In genomic region chr6:111852704-111853103, GRCh38 we compare ENCODE assay signal across 14 cellular contexts. TPM values are rescaled to one million over a fixed set of nuclear protein-coding genes. Genes with fewer than 3 reads are reported as not detected.
DNase-seq lines count a peak whose midpoint lies in the region; ATAC-seq and TF ChIP-seq lines count a peak whose summit lies in the region.
"Had no signal": no experiment of that assay in that cellular context is flagged by ENCODE, and none has a peak within 500 bp of the region (broad histone marks: within the 10 kb centered on the region; RNA-seq: fewer than 3 reads in every experiment).

No MANE protein-coding gene starts in this region.

- ATAC-seq in GM21737 (IDR thresholded peaks at IDR 0.05; ENCODE audit: unreplicated experiment) (no peak), HG02588 (IDR thresholded peaks at IDR 0.05; ENCODE audit: unreplicated experiment) (no peak)

- H3K9me3 Mint-ChIP-seq in activated naive CD4-positive, alpha-beta T cell treated with anti-CD3 and anti-CD28 coated beads for 36 hours: no peaks in the 10 kb centered on the region
- H3K9me3 Mint-ChIP-seq: activated naive CD8-positive, alpha-beta T cell treated with anti-CD3 and anti-CD28 coated beads, Interleukin-2, amount 10 ng/mL, durations not matched to agents 7 days and 5 days; endodermal cell had no signal

- H2AFZ ChIP-seq in smooth muscle cell (ENCODE audit: low read depth): no peak overlapping the region

- H3K27me3 ChIP-seq in smooth muscle cell (ENCODE audit: low read depth): no peaks in the 10 kb centered on the region

- peaks cover 19% of the 10 kb centered on the region for H3K4me1 ChIP-seq in smooth muscle cell (ENCODE audit: low read depth)

- peak overlapping the region; percentile 15 for H3K4me2 ChIP-seq in smooth muscle cell

- H4K20me1 ChIP-seq in smooth muscle cell (ENCODE audit: low read depth): peaks cover 93% of the 10 kb centered on the region

- H3K27me3 Mint-ChIP-seq in activated naive CD4-positive, alpha-beta T cell treated with anti-CD3 and anti-CD28 coated beads for 36 hours (ENCODE audit: low read depth): no peaks in the 10 kb centered on the region
- H3K27me3 Mint-ChIP-seq: activated naive CD8-positive, alpha-beta T cell treated with anti-CD3 and anti-CD28 coated beads, Interleukin-2, amount 10 ng/mL, durations not matched to agents 7 days and 5 days had no signal

- no peaks in the 10 kb centered on the region for H3K36me3 ChIP-seq in smooth muscle cell (ENCODE audit: low read depth)

- no peak overlapping the region for H3K4me3 ChIP-seq in smooth muscle cell

- H3K4me3 Mint-ChIP-seq in activated naive CD4-positive, alpha-beta T cell treated with anti-CD3 and anti-CD28 coated beads for 36 hours: no peak overlapping the region
- H3K4me3 Mint-ChIP-seq: activated naive CD8-positive, alpha-beta T cell treated with anti-CD3 and anti-CD28 coated beads, Interleukin-2, amount 10 ng/mL, durations not matched to agents 7 days and 5 days; endodermal cell had no signal

- peak overlapping the region; percentile 25 for H3K27ac Mint-ChIP-seq in activated naive CD4-positive, alpha-beta T cell treated with anti-CD3 and anti-CD28 coated beads for 36 hours
- H3K27ac Mint-ChIP-seq: activated naive CD8-positive, alpha-beta T cell treated with anti-CD3 and anti-CD28 coated beads, Interleukin-2, amount 10 ng/mL, durations not matched to agents 7 days and 5 days; endodermal cell had no signal

- no peaks in the 10 kb centered on the region for H3K9me3 ChIP-seq in smooth muscle cell (replicated peaks; ENCODE audit: low read depth)

- H3K9ac ChIP-seq in smooth muscle cell (ENCODE audit: low read depth): no peak overlapping the region

- no peak for DNase-seq in activated naive CD4-positive, alpha-beta T cell treated with anti-CD3 and anti-CD28 coated beads for 36 hours
- no peak for DNase-seq in activated naive CD4-positive, alpha-beta T cell treated with anti-CD3 and anti-CD28 coated beads, Interleukin-2, amount 50 U/mL, for 16 hours
- DNase-seq in NCI-H774 (lab: John Stamatoyannopoulos, UW) (peak; percentile 78), epithelial cell of prostate (ENCODE audit: low read depth, low spot score) (peak; percentile 5), smooth muscle cell (lab: John Stamatoyannopoulos, UW; ENCODE audit: unreplicated experiment) (no peak), mesenteric fat pad (ENCODE audit: low spot score) (no peak)
- DNase-seq: activated CD4-positive, CD25-positive, alpha-beta regulatory T cell treated with anti-CD3 and anti-CD28 coated beads, Interleukin-2, amount 50 U/mL, for 72 hours; activated naive CD8-positive, alpha-beta T cell treated with anti-CD3 and anti-CD28 coated beads, Interleukin-2, amount 10 ng/mL, durations not matched to agents 7 days and 5 days; endodermal cell; kidney glomerular epithelial cell; NCI-H2029; RPMI8226 had no signal

- H3K79me2 ChIP-seq in smooth muscle cell (ENCODE audit: low read depth): peaks cover 99% of the 10 kb centered on the region

- no peak for TF ChIP-seq CTCF in smooth muscle cell (IDR thresholded peaks at IDR 0.05; ENCODE audit: borderline replicate concordance, insufficient read depth, poor library complexity, severe bottlenecking)

- WGBS in smooth muscle cell (ENCODE audit: low lambda C conversion rate): 49% methylated on average over 2 of the region's 2 CpGs

- no peaks in the 10 kb centered on the region for H3F3A ChIP-seq in smooth muscle cell (ENCODE audit: low read depth)

- CTCF ChIA-PET in activated naive CD4-positive, alpha-beta T cell treated with anti-CD3 and anti-CD28 coated beads for 36 hours (lab: Charles Lee): no interaction called here

- intact Hi-C loops in activated naive CD4-positive, alpha-beta T cell treated with anti-CD3 and anti-CD28 coated beads for 36 hours (cut with micrococcal nuclease): no loop called here

- peaks cover 83% of the 10 kb centered on the region for H3K4me1 Mint-ChIP-seq in activated naive CD4-positive, alpha-beta T cell treated with anti-CD3 and anti-CD28 coated beads for 36 hours (ENCODE audit: low read depth)

- H3K36me3 Mint-ChIP-seq in activated naive CD4-positive, alpha-beta T cell treated with anti-CD3 and anti-CD28 coated beads for 36 hours (ENCODE audit: low read depth): peaks cover 15% of the 10 kb centered on the region

- no peak overlapping the region for H3K27ac ChIP-seq in epithelial cell of prostate
- peak overlapping the region; percentile 36 for H3K27ac ChIP-seq in smooth muscle cell (ENCODE audit: low read depth)

RNA-seq across cellular contexts. Expression of gene FYN, which starts 20.5 kb away (rescaled TPM):
- total RNA-seq in activated naive CD4-positive, alpha-beta T cell treated with anti-CD3 and anti-CD28 coated beads for 36 hours: 100 to 1,000 TPM; 236 to 244 TPM
- total RNA-seq in smooth muscle cell (110 and 120 TPM in 2 replicates), mesenteric fat pad (183 TPM)
- 138 and 140 TPM in 2 replicates for polyA plus RNA-seq in smooth muscle cell

Comparison
In these comparisons a context has a peak if more than half of its experiments do, and no peak if none do; other contexts are left out.
1. DNase-seq: peak in NCI-H774 (single experiment) and epithelial cell of prostate (single experiment); none in activated naive CD4-positive, alpha-beta T cell treated with anti-CD3 and anti-CD28 coated beads for 36 hours (single experiment), activated naive CD4-positive, alpha-beta T cell treated with anti-CD3 and anti-CD28 coated beads, Interleukin-2, amount 50 U/mL, for 16 hours (single experiment), smooth muscle cell (single experiment) and mesenteric fat pad (single experiment).